Comparison of ENCODE assay signal across 17 cellular contexts in the genomic region with DNA sequence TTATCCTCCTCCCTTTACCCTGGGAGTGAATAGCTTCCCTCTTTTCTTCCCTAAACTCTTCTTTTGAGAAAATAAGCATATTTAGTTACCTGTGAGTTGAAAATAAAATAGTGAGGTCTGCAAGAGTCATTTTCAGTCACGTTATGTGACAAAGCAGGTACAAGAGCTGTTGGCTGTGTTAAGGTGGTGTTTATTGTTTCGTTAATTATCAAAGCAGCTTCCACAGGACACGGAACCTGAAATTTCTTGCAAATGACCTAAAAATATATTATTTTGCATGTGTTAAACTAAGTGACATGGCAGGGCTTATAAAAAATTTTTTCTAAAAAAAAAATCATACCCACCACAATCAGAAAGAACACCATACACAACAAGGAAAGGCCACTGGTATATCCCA. TPM values are rescaled to one million over a fixed set of nuclear protein-coding genes. Genes with fewer than 3 reads are reported as not detected.
DNase-seq lines count a peak whose midpoint lies in the region; ATAC-seq and TF ChIP-seq lines count a peak whose summit lies in the region.
"Had no signal": no experiment of that assay in that cellular context is flagged by ENCODE, and none has a peak within 500 bp of the region (broad histone marks: within the 10 kb centered on the region; RNA-seq: fewer than 3 reads in every experiment).

No MANE protein-coding gene starts in this region.

- H3K27me3 ChIP-seq in CD8-positive, alpha-beta memory T cell (ENCODE audit: insufficient read depth, low read length, poor library complexity, severe bottlenecking): no peaks in the 10 kb centered on the region
- H3K27me3 ChIP-seq: brain microvascular endothelial cell, testis had no signal

- POLR2A ChIA-PET in CD8-positive, alpha-beta memory T cell (lab: Charles Lee): no interaction called here

- peaks cover 81% of the 10 kb centered on the region for H3K36me3 ChIP-seq in CD8-positive, alpha-beta memory T cell (ENCODE audit: insufficient read depth, low read length)

- peak overlapping the region; percentile 23 for H3K4me3 Mint-ChIP-seq in activated naive CD4-positive, alpha-beta T cell treated with anti-CD3 and anti-CD28 coated beads, Interleukin-2, amount 50 U/mL, for 24 hours
- peak overlapping the region; percentile 26 for H3K4me3 Mint-ChIP-seq in activated T-helper 17 cell treated with anti-CD3 and anti-CD28 coated beads, Interleukin-2, amount 50 U/mL, for 72 hours
- no peak overlapping the region for H3K4me3 Mint-ChIP-seq in stimulated activated memory B cell treated with anti-CD40 and anti-IgM and Interleukin-4, amounts not matched to agents 10 μg/mL and 1 μg/mL and 100 μg/mL, for 72 hours
- no peak overlapping the region for H3K4me3 Mint-ChIP-seq in CD8-positive, alpha-beta memory T cell

- H3K27me3 Mint-ChIP-seq in activated naive CD4-positive, alpha-beta T cell treated with anti-CD3 and anti-CD28 coated beads, Interleukin-2, amount 50 U/mL, for 24 hours: no peaks in the 10 kb centered on the region
- no peaks in the 10 kb centered on the region for H3K27me3 Mint-ChIP-seq in activated T-helper 17 cell treated with anti-CD3 and anti-CD28 coated beads, Interleukin-2, amount 50 U/mL, for 72 hours
- no peaks in the 10 kb centered on the region for H3K27me3 Mint-ChIP-seq in stimulated activated memory B cell treated with anti-CD40 and anti-IgM and Interleukin-4, amounts not matched to agents 10 μg/mL and 1 μg/mL and 100 μg/mL, for 72 hours
- no peaks in the 10 kb centered on the region for H3K27me3 Mint-ChIP-seq in CD8-positive, alpha-beta memory T cell

- no peak for ATAC-seq in activated T-helper 17 cell treated with anti-CD3 and anti-CD28 coated beads, Interleukin-2, amount 50 U/mL, for 72 hours (replicated peaks)
- ATAC-seq in stimulated activated memory B cell treated with anti-CD40 and anti-IgM and Interleukin-4, amounts not matched to agents 10 μg/mL and 1 μg/mL and 100 μg/mL, for 72 hours: no peak
- ATAC-seq in GM19035 (IDR thresholded peaks at IDR 0.05; ENCODE audit: unreplicated experiment): no peak
- no peak for ATAC-seq in HG03342 (IDR thresholded peaks at IDR 0.05; ENCODE audit: unreplicated experiment)

- CTCF ChIA-PET in CD8-positive, alpha-beta memory T cell (lab: Charles Lee): no interaction called here

- H3K36me3 Mint-ChIP-seq in activated naive CD4-positive, alpha-beta T cell treated with anti-CD3 and anti-CD28 coated beads, Interleukin-2, amount 50 U/mL, for 24 hours: peaks cover 55% of the 10 kb centered on the region
- peaks cover 100% of the 10 kb centered on the region for H3K36me3 Mint-ChIP-seq in activated T-helper 17 cell treated with anti-CD3 and anti-CD28 coated beads, Interleukin-2, amount 50 U/mL, for 72 hours (ENCODE audit: low read depth)
- peaks cover 78% of the 10 kb centered on the region for H3K36me3 Mint-ChIP-seq in stimulated activated memory B cell treated with anti-CD40 and anti-IgM and Interleukin-4, amounts not matched to agents 10 μg/mL and 1 μg/mL and 100 μg/mL, for 72 hours
- peaks cover 32 to 93% (median 46%) of the 10 kb centered on the region in 3 donors for H3K36me3 Mint-ChIP-seq in CD8-positive, alpha-beta memory T cell

- no peak overlapping the region for H3K27ac ChIP-seq in CD8-positive, alpha-beta memory T cell (ENCODE audit: low read depth, low read length)
- H3K27ac ChIP-seq: prostate gland had no signal

- H3K4me3 ChIP-seq in fibroblast of the aortic adventitia (ENCODE audit: low read depth, low read length): peak overlapping the region; percentile 96
- no peak overlapping the region for H3K4me3 ChIP-seq in CD8-positive, alpha-beta memory T cell (ENCODE audit: low read length)
- H3K4me3 ChIP-seq: prostate gland, testis had no signal

- TF ChIP-seq CTCF in fibroblast of the aortic adventitia (IDR thresholded peaks at IDR 0.05; ENCODE audit: insufficient read depth, low read length): no peak

- H3K4me1 Mint-ChIP-seq in activated naive CD4-positive, alpha-beta T cell treated with anti-CD3 and anti-CD28 coated beads, Interleukin-2, amount 50 U/mL, for 24 hours: peaks cover 86% of the 10 kb centered on the region
- peaks cover 38% of the 10 kb centered on the region for H3K4me1 Mint-ChIP-seq in activated T-helper 17 cell treated with anti-CD3 and anti-CD28 coated beads, Interleukin-2, amount 50 U/mL, for 72 hours
- H3K4me1 Mint-ChIP-seq in stimulated activated memory B cell treated with anti-CD40 and anti-IgM and Interleukin-4, amounts not matched to agents 10 μg/mL and 1 μg/mL and 100 μg/mL, for 72 hours: peaks cover 57% of the 10 kb centered on the region
- peaks cover 63 to 88% (median 82%) of the 10 kb centered on the region in 3 donors for H3K4me1 Mint-ChIP-seq in CD8-positive, alpha-beta memory T cell

- H3K9me3 ChIP-seq in CD8-positive, alpha-beta memory T cell (ENCODE audit: low read length): no peaks in the 10 kb centered on the region
- H3K9me3 ChIP-seq: prostate gland, testis had no signal

- H3K9me3 Mint-ChIP-seq in activated naive CD4-positive, alpha-beta T cell treated with anti-CD3 and anti-CD28 coated beads, Interleukin-2, amount 50 U/mL, for 24 hours: no peaks in the 10 kb centered on the region
- H3K9me3 Mint-ChIP-seq in activated T-helper 17 cell treated with anti-CD3 and anti-CD28 coated beads, Interleukin-2, amount 50 U/mL, for 72 hours: no peaks in the 10 kb centered on the region
- H3K9me3 Mint-ChIP-seq in stimulated activated memory B cell treated with anti-CD40 and anti-IgM and Interleukin-4, amounts not matched to agents 10 μg/mL and 1 μg/mL and 100 μg/mL, for 72 hours: no peaks in the 10 kb centered on the region
- no peaks in the 10 kb centered on the region for H3K9me3 Mint-ChIP-seq in CD8-positive, alpha-beta memory T cell

- peak overlapping the region; percentile 35 for H3K27ac Mint-ChIP-seq in activated naive CD4-positive, alpha-beta T cell treated with anti-CD3 and anti-CD28 coated beads, Interleukin-2, amount 50 U/mL, for 24 hours
- no peak overlapping the region for H3K27ac Mint-ChIP-seq in activated T-helper 17 cell treated with anti-CD3 and anti-CD28 coated beads, Interleukin-2, amount 50 U/mL, for 72 hours
- H3K27ac Mint-ChIP-seq in stimulated activated memory B cell treated with anti-CD40 and anti-IgM and Interleukin-4, amounts not matched to agents 10 μg/mL and 1 μg/mL and 100 μg/mL, for 72 hours: peak overlapping the region; percentile 69
- H3K27ac Mint-ChIP-seq in CD8-positive, alpha-beta memory T cell: peak overlapping the region in 4 of 8 donors; percentile 32 to 78 (median 54)

- no peak for DNase-seq in activated naive CD4-positive, alpha-beta T cell treated with Interleukin-2 at 50 U/mL for 16 hours
- DNase-seq in fibroblast of the aortic adventitia (ENCODE audit: low read depth): no peak
- no peak for DNase-seq in CD8-positive, alpha-beta memory T cell
- DNase-seq: ACHN; activated gamma-delta T cell treated with Interleukin-2 at 50 U/mL for 16 hours; brain microvascular endothelial cell; effector memory CD4-positive, alpha-beta T cell; GF-D8; Karpas-422; NCI-H1694; testis had no signal

- peaks cover 52% of the 10 kb centered on the region for H3K4me1 ChIP-seq in CD8-positive, alpha-beta memory T cell (ENCODE audit: insufficient read depth, low read length)

RNA-seq across cellular contexts. Expression of a gene that starts 8.3 kb away (rescaled TPM):
- total RNA-seq in activated T-helper 17 cell treated with anti-CD3 and anti-CD28 coated beads, Interleukin-2, amount 50 U/mL, for 72 hours: 100 to 1,000 TPM; 203 to 206 TPM
- total RNA-seq in fibroblast of the aortic adventitia (ENCODE audit: low replicate concordance): 1,199 and 1,239 TPM in 2 replicates
- 100 to 1,000 TPM; 198 to 202 TPM for total RNA-seq in CD8-positive, alpha-beta memory T cell
- polyA plus RNA-seq in CD8-positive, alpha-beta memory T cell: 58.4 TPM

Comparison
In these comparisons a context has a peak if more than half of its experiments do, and no peak if none do; other contexts are left out.
1. H3K4me3 Mint-ChIP-seq: peak in activated naive CD4-positive, alpha-beta T cell treated with anti-CD3 and anti-CD28 coated beads, Interleukin-2, amount 50 U/mL, for 24 hours (single experiment) and activated T-helper 17 cell treated with anti-CD3 and anti-CD28 coated beads, Interleukin-2, amount 50 U/mL, for 72 hours (single experiment); none in stimulated activated memory B cell treated with anti-CD40 and anti-IgM and Interleukin-4, amounts not matched to agents 10 μg/mL and 1 μg/mL and 100 μg/mL, for 72 hours (single experiment) and CD8-positive, alpha-beta memory T cell (0 of 7).